19 cellular contexts compared by ENCODE assay signal in genomic region chr13:28434934-28435333, GRCh38. TPM values are rescaled to one million over a fixed set of nuclear protein-coding genes. Genes with fewer than 3 reads are reported as not detected.
"Had no signal": no experiment of that assay in that cellular context is flagged by ENCODE, and none has a peak within 500 bp of the region (broad histone marks: within the 10 kb centered on the region; RNA-seq: fewer than 3 reads in every experiment).

No MANE protein-coding gene starts in this region.

- H3K27me3 Mint-ChIP-seq: activated CD4-positive, alpha-beta T cell treated with anti-CD3 and anti-CD28 coated beads for 36 hours; activated naive CD8-positive, alpha-beta T cell; stimulated activated naive CD8-positive, alpha-beta T cell treated with anti-CD3 and anti-CD28 coated beads, Interleukin-15, Interleukin-2, amounts not matched to agents 100 ng/mL and 50 ng/mL, for 24 hours had no signal

- DNase-seq: activated CD4-positive, alpha-beta memory T cell treated with anti-CD3 and anti-CD28 coated beads for 36 hours; activated CD4-positive, alpha-beta T cell treated with anti-CD3 and anti-CD28 coated beads for 36 hours; activated T-cell treated with anti-CD3 and anti-CD28 coated beads for 4 hours; effector memory CD8-positive, alpha-beta T cell; left ventricle myocardium inferior; mammary epithelial cell; mucosa of descending colon; naive thymus-derived CD4-positive, alpha-beta T cell; stimulated activated CD4-positive, alpha-beta T cell treated with anti-CD3 and anti-CD28 coated beads, Interleukin-2, amount 100 ng/mL, for 24 hours; transverse colon had no signal

- H3K4me1 ChIP-seq: prostate gland, right atrium auricular region, transverse colon, vagina had no signal

- H3K4me1 Mint-ChIP-seq: activated CD4-positive, alpha-beta T cell treated with anti-CD3 and anti-CD28 coated beads for 36 hours had no signal

- H3K27ac ChIP-seq: epithelial cell of prostate, left ventricle myocardium inferior, prostate gland, right atrium auricular region, transverse colon, vagina had no signal

- H3K4me3 Mint-ChIP-seq: activated CD4-positive, alpha-beta memory T cell treated with anti-CD3 and anti-CD28 coated beads for 36 hours; activated CD4-positive, alpha-beta T cell treated with anti-CD3 and anti-CD28 coated beads for 36 hours; activated naive CD8-positive, alpha-beta T cell; effector memory CD8-positive, alpha-beta T cell; naive thymus-derived CD4-positive, alpha-beta T cell; stimulated activated naive CD8-positive, alpha-beta T cell treated with anti-CD3 and anti-CD28 coated beads, Interleukin-15, Interleukin-2, amounts not matched to agents 100 ng/mL and 50 ng/mL, for 24 hours; T-helper 2 cell treated with Interferon-gamma antibody and Interleukin-4, amounts not matched to agents 5 μg/mL and 100 μg/mL, for 36 hours had no signal

- H3K9me3 Mint-ChIP-seq: activated CD4-positive, alpha-beta memory T cell treated with anti-CD3 and anti-CD28 coated beads for 36 hours; effector memory CD8-positive, alpha-beta T cell; stimulated activated naive CD8-positive, alpha-beta T cell treated with anti-CD3 and anti-CD28 coated beads, Interleukin-15, Interleukin-2, amounts not matched to agents 100 ng/mL and 50 ng/mL, for 24 hours; T-helper 2 cell treated with Interferon-gamma antibody and Interleukin-4, amounts not matched to agents 5 μg/mL and 100 μg/mL, for 36 hours had no signal

- ATAC-seq: activated CD4-positive, alpha-beta T cell treated with anti-CD3 and anti-CD28 coated beads for 36 hours; effector memory CD8-positive, alpha-beta T cell; mucosa of descending colon; naive thymus-derived CD4-positive, alpha-beta T cell had no signal

- H3K36me3 ChIP-seq: prostate gland, right atrium auricular region, transverse colon, vagina had no signal

- H3K4me3 ChIP-seq: left ventricle myocardium inferior, mucosa of descending colon, prostate gland, right atrium auricular region, transverse colon, vagina had no signal

- H3K27me3 ChIP-seq: right atrium auricular region, vagina had no signal

- FAIRE-seq: frontal cortex, TTC549 had no signal

- H3K36me3 Mint-ChIP-seq: activated CD4-positive, alpha-beta memory T cell treated with anti-CD3 and anti-CD28 coated beads for 36 hours; activated naive CD8-positive, alpha-beta T cell had no signal

- H3K9me3 ChIP-seq: left ventricle myocardium inferior, mucosa of descending colon, prostate gland, right atrium auricular region, transverse colon, vagina had no signal

- H3K27ac Mint-ChIP-seq: activated CD4-positive, alpha-beta memory T cell treated with anti-CD3 and anti-CD28 coated beads for 36 hours; activated CD4-positive, alpha-beta T cell treated with anti-CD3 and anti-CD28 coated beads for 36 hours; activated naive CD8-positive, alpha-beta T cell; effector memory CD8-positive, alpha-beta T cell; naive thymus-derived CD4-positive, alpha-beta T cell; stimulated activated naive CD8-positive, alpha-beta T cell treated with anti-CD3 and anti-CD28 coated beads, Interleukin-15, Interleukin-2, amounts not matched to agents 100 ng/mL and 50 ng/mL, for 24 hours; T-helper 2 cell treated with Interferon-gamma antibody and Interleukin-4, amounts not matched to agents 5 μg/mL and 100 μg/mL, for 36 hours had no signal

RNA-seq across cellular contexts. Expression of gene FLT1, which starts 60.0 kb away (rescaled TPM):
- total RNA-seq: mammary epithelial cell had no signal
- polyA plus RNA-seq: mammary epithelial cell had no signal
